ENCODE assay signal across 1 cellular context in the genomic region with DNA sequence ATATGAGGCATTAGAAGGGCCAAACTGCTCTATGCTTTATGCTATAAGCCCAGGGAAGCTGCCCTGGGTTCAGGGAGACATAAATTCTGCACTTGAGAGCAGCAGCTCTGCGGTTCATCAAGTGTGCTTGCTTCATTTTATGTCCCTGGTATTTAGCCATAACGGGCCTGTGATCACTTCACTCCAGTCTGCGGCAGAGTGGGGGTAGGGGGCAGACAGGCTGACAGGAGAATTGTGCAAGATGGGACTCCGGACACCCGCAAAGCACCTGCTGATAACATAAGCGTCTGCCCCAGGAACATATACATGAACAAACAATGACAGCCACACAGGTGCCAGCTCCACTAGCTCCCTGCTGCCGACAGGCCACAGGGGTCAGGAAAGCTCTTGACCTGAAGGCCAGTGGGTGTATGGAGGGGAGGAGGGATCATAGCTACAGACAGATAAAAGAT.
A peak's percentile ranks its signal among the peaks of the same experiment; 100 is the strongest.
TF ChIP-seq lines count a peak whose summit lies in the region.

No MANE protein-coding gene starts in this region.

TF ChIP-seq in HepG2, 621 proteins besides CTCF, POLR2A, EP300 and RAD21 (continued from another document and continues in another):
- TF ChIP-seq NFE2L1 (CRISPR knock-in tag; IDR thresholded peaks at IDR 0.05; ENCODE audit: borderline replicate concordance) (no peak), NONO (IDR thresholded peaks at IDR 0.05) (no peak), NONO (CRISPR knock-in tag; conservative IDR thresholded peaks at IDR 0.05) (peak; percentile 92), RXRB (CRISPR knock-in tag; IDR thresholded peaks at IDR 0.05; ENCODE audit: borderline replicate concordance) (peak; percentile 93), ZNF678 (CRISPR knock-in tag; IDR thresholded peaks at IDR 0.05) (no peak), ATF1 (CRISPR knock-in tag; IDR thresholded peaks at IDR 0.05) (no peak), HES4 (CRISPR knock-in tag; IDR thresholded peaks at IDR 0.05; ENCODE audit: borderline replicate concordance) (no peak), MEIS2 (CRISPR knock-in tag; IDR thresholded peaks at IDR 0.05) (peak; percentile 99), ZNF362 (CRISPR knock-in tag; IDR thresholded peaks at IDR 0.05; ENCODE audit: borderline replicate concordance) (peak; percentile 72; the same call in 1 of the 2 replicates), MAFK (conservative IDR thresholded peaks at IDR 0.05 in 1 of 2, IDR thresholded peaks at IDR 0.05 in 1 of 2; ENCODE audit: low read length in 2 of 2) (no peak), CHD2 (IDR thresholded peaks at IDR 0.05; ENCODE audit: low read depth, low read length) (peak; percentile 66; the same call in 1 of the 2 replicates), TCF7 (IDR thresholded peaks at IDR 0.05; ENCODE audit: low read depth) (peak; percentile 76), FOXP4 (CRISPR knock-in tag; IDR thresholded peaks at IDR 0.05) (peak; percentile 97), PTBP1 (IDR thresholded peaks at IDR 0.05; ENCODE audit: low read depth, low read length, poor library complexity, severe bottlenecking) (no peak), KDM3A (CRISPR knock-in tag; IDR thresholded peaks at IDR 0.05; ENCODE audit: low read depth) (peak; percentile 87), ZNF556 (CRISPR knock-in tag; IDR thresholded peaks at IDR 0.05; ENCODE audit: borderline replicate concordance) (peak; percentile 80), SNAI1 (CRISPR knock-in tag; IDR thresholded peaks at IDR 0.05; ENCODE audit: borderline replicate concordance) (peak; percentile 99), ZNF333 (CRISPR knock-in tag; IDR thresholded peaks at IDR 0.05; ENCODE audit: borderline replicate concordance) (no peak), TSC22D2 (CRISPR knock-in tag; IDR thresholded peaks at IDR 0.05; ENCODE audit: borderline replicate concordance) (0 out of 2 replicates have a peak, but pooled peaks have one; percentile 59), ZMAT3 (CRISPR knock-in tag; conservative IDR thresholded peaks at IDR 0.05) (peak; percentile 64; the same call in 1 of the 2 replicates), SNAPC4 (CRISPR knock-in tag; IDR thresholded peaks at IDR 0.05) (peak; percentile 94), FLYWCH1 (CRISPR knock-in tag; IDR thresholded peaks at IDR 0.05) (no peak), MIER2 (CRISPR knock-in tag; IDR thresholded peaks at IDR 0.05) (peak; percentile 50; the same call in 1 of the 2 replicates), ZNF572 (CRISPR knock-in tag; IDR thresholded peaks at IDR 0.05) (no peak), HNF4G (IDR thresholded peaks at IDR 0.05; ENCODE audit: borderline replicate concordance, low read depth, low read length) (peak; percentile 84), HNF4G (CRISPR knock-in tag; IDR thresholded peaks at IDR 0.05; ENCODE audit: borderline replicate concordance, low read depth) (peak; percentile 88), NR2F1 (CRISPR knock-in tag; IDR thresholded peaks at IDR 0.05) (peak; percentile 99), KLF13 (CRISPR knock-in tag; IDR thresholded peaks at IDR 0.05) (no peak), PPARG (CRISPR knock-in tag; conservative IDR thresholded peaks at IDR 0.05) (0 out of 2 replicates have a peak, but pooled peaks have one; percentile 60), TEAD3 (CRISPR knock-in tag; optimal IDR thresholded peaks at IDR 0.05; ENCODE audit: borderline replicate concordance) (peak; percentile 94), HDAC2 (CRISPR knock-in tag; IDR thresholded peaks at IDR 0.05) (peak; percentile 99), ZNF225 (CRISPR knock-in tag; IDR thresholded peaks at IDR 0.05) (no peak; the same call in 1 of the 2 replicates)
- TF ChIP-seq, protein P1, sequence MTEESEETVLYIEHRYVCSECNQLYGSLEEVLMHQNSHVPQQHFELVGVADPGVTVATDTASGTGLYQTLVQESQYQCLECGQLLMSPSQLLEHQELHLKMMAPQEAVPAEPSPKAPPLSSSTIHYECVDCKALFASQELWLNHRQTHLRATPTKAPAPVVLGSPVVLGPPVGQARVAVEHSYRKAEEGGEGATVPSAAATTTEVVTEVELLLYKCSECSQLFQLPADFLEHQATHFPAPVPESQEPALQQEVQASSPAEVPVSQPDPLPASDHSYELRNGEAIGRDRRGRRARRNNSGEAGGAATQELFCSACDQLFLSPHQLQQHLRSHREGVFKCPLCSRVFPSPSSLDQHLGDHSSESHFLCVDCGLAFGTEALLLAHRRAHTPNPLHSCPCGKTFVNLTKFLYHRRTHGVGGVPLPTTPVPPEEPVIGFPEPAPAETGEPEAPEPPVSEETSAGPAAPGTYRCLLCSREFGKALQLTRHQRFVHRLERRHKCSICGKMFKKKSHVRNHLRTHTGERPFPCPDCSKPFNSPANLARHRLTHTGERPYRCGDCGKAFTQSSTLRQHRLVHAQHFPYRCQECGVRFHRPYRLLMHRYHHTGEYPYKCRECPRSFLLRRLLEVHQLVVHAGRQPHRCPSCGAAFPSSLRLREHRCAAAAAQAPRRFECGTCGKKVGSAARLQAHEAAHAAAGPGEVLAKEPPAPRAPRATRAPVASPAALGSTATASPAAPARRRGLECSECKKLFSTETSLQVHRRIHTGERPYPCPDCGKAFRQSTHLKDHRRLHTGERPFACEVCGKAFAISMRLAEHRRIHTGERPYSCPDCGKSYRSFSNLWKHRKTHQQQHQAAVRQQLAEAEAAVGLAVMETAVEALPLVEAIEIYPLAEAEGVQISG (CRISPR knock-in tag; IDR thresholded peaks at IDR 0.05) = peak; percentile 86
- TF ChIP-seq, protein P2, sequence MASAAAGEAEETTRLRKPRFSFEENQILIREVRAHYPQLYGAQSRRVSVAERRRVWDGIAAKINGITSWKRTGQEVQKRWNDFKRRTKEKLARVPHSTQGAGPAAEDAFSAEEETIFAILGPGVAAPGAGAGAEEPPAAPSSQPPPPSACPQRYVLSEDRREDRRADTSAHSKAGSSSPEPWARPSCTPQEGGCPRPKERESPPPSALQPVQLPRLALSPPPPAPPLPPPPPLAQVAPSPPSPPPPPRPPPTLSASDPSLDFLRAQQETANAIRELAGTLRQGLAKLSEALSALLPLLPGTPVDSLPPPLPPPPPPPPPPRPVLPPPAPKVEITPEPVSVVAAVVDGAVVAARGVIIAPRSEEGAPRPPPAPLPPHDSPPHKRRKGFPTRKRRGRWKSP (CRISPR knock-in tag; IDR thresholded peaks at IDR 0.05) = peak; percentile 80
- TF ChIP-seq, protein P3, sequence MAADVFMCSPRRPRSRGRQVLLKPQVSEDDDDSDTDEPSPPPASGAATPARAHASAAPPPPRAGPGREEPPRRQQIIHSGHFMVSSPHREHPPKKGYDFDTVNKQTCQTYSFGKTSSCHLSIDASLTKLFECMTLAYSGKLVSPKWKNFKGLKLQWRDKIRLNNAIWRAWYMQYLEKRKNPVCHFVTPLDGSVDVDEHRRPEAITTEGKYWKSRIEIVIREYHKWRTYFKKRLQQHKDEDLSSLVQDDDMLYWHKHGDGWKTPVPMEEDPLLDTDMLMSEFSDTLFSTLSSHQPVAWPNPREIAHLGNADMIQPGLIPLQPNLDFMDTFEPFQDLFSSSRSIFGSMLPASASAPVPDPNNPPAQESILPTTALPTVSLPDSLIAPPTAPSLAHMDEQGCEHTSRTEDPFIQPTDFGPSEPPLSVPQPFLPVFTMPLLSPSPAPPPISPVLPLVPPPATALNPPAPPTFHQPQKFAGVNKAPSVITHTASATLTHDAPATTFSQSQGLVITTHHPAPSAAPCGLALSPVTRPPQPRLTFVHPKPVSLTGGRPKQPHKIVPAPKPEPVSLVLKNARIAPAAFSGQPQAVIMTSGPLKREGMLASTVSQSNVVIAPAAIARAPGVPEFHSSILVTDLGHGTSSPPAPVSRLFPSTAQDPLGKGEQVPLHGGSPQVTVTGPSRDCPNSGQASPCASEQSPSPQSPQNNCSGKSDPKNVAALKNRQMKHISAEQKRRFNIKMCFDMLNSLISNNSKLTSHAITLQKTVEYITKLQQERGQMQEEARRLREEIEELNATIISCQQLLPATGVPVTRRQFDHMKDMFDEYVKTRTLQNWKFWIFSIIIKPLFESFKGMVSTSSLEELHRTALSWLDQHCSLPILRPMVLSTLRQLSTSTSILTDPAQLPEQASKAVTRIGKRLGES (CRISPR knock-in tag; IDR thresholded peaks at IDR 0.05; ENCODE audit: borderline replicate concordance) = no peak
- TF ChIP-seq, protein P4, sequence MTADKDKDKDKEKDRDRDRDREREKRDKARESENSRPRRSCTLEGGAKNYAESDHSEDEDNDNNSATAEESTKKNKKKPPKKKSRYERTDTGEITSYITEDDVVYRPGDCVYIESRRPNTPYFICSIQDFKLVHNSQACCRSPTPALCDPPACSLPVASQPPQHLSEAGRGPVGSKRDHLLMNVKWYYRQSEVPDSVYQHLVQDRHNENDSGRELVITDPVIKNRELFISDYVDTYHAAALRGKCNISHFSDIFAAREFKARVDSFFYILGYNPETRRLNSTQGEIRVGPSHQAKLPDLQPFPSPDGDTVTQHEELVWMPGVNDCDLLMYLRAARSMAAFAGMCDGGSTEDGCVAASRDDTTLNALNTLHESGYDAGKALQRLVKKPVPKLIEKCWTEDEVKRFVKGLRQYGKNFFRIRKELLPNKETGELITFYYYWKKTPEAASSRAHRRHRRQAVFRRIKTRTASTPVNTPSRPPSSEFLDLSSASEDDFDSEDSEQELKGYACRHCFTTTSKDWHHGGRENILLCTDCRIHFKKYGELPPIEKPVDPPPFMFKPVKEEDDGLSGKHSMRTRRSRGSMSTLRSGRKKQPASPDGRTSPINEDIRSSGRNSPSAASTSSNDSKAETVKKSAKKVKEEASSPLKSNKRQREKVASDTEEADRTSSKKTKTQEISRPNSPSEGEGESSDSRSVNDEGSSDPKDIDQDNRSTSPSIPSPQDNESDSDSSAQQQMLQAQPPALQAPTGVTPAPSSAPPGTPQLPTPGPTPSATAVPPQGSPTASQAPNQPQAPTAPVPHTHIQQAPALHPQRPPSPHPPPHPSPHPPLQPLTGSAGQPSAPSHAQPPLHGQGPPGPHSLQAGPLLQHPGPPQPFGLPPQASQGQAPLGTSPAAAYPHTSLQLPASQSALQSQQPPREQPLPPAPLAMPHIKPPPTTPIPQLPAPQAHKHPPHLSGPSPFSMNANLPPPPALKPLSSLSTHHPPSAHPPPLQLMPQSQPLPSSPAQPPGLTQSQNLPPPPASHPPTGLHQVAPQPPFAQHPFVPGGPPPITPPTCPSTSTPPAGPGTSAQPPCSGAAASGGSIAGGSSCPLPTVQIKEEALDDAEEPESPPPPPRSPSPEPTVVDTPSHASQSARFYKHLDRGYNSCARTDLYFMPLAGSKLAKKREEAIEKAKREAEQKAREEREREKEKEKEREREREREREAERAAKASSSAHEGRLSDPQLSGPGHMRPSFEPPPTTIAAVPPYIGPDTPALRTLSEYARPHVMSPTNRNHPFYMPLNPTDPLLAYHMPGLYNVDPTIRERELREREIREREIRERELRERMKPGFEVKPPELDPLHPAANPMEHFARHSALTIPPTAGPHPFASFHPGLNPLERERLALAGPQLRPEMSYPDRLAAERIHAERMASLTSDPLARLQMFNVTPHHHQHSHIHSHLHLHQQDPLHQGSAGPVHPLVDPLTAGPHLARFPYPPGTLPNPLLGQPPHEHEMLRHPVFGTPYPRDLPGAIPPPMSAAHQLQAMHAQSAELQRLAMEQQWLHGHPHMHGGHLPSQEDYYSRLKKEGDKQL (CRISPR knock-in tag; IDR thresholded peaks at IDR 0.05; ENCODE audit: low read depth) = peak; percentile 95
